In the genomic region with DNA sequence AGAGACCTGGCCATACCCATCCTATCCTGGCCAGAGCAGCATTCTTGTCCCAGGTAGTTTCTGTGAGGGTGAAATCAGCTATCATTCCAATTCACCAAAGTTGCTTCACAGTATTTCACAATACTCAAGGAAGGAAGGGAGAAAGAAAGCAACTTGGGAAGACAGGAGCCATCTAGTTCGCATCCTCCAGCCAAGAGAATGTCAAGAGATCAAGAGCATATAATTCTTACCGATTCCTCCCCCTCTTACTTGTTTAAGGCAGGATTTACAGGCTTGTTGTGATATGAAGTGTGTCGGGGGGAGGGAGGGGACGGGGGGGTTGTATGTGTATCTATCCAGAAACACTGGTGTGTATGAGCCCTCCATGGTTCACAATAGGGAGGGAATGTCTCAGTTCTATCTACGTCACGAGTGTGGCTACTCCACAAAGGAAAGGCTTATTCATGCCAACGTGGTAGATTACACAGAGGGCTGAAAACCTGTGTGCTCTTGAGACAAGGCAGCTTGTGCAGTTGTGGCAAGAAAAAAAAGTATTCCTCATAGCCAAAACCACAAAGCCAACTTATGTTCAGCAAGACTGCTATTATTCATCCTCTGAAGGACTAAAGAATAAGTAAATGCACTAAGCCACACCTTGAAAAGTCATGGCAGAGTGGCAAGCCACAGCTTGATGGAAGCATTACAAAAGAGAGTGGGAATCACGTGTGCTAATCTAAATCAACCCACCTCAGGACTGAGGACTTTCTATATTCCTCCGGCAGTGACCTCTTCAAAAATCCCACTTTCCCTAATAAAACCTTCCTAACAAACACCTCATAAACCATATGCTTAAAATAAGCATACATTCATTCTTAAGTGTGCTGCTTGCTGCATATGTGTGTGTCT, we compare ENCODE assay signal across 8 cellular contexts. TPM values are rescaled to one million over a fixed set of nuclear protein-coding genes. Genes with fewer than 3 reads are reported as not detected.
A peak's percentile ranks its signal among the peaks of the same experiment; 100 is the strongest.
DNase-seq lines count a peak whose midpoint lies in the region; ATAC-seq and TF ChIP-seq lines count a peak whose summit lies in the region.

No MANE protein-coding gene starts in this region.

- H3K36me3 Mint-ChIP-seq in activated T-cell treated with anti-CD3 and anti-CD28 coated beads, Interleukin-2, amount 50 U/mL, for 72 hours (ENCODE audit: insufficient read depth in 2 of 2), result peaks cover 2 to 11% of the 10 kb centered on the region in 2 donors

- H3K36me3 ChIP-seq in cardiac muscle cell (no peaks in the 10 kb centered on the region), upper lobe of left lung (peaks cover 4 to 32% (median 7%) of the 10 kb centered on the region in 4 donors)

- peak in 1 of 2 donors; percentile 99 for DNase-seq in cardiac muscle cell (ENCODE audit: low read depth in 1 of 2, low spot score in 1 of 2)
- DNase-seq in Right ventricle myocardium superior, result no peak
- DNase-seq in activated T-cell treated with anti-CD3 and anti-CD28 coated beads, Interleukin-2, amount 50 U/mL, for 72 hours, result peak; percentile 39 to 55
- DNase-seq in kidney tubule cell (ENCODE audit: low spot score), result peak; percentile 88
- DNase-seq in upper lobe of left lung, result peak in 1 of 2 donors; percentile 30
- no peak for DNase-seq in NCI-H526 treated with DMSO at 0.1 percent for 48 hours (lab: John Stamatoyannopoulos, UW)
- no peak for DNase-seq in NCI-H446 (lab: John Stamatoyannopoulos, UW)

- H3K27ac ChIP-seq in cardiac muscle cell, result peak overlapping the region; percentile 40
- peak overlapping the region; percentile 27 to 71 (median 60) for H3K27ac ChIP-seq in upper lobe of left lung

- H3K27ac Mint-ChIP-seq in activated T-cell treated with anti-CD3 and anti-CD28 coated beads, Interleukin-2, amount 50 U/mL, for 72 hours, result no peak overlapping the region

- ATAC-seq in Right ventricle myocardium superior (ENCODE audit: poor library complexity) (no peak), upper lobe of left lung (ENCODE audit: low FRiP score in 2 of 2) (peak; percentile 64 to 66), HG03025 (IDR thresholded peaks at IDR 0.05; ENCODE audit: low FRiP score, unreplicated experiment) (no peak)
- ATAC-seq in activated T-cell treated with anti-CD3 and anti-CD28 coated beads, Interleukin-2, amount 50 U/mL, for 72 hours (replicated peaks in 1 of 2), result peak; percentile 80 to 82

- H3K4me3 ChIP-seq in cardiac muscle cell (no peak overlapping the region), upper lobe of left lung (no peak overlapping the region)

- H3K27me3 Mint-ChIP-seq in activated T-cell treated with anti-CD3 and anti-CD28 coated beads, Interleukin-2, amount 50 U/mL, for 72 hours (ENCODE audit: low read depth), result no peaks in the 10 kb centered on the region

- H3K4me1 ChIP-seq in cardiac muscle cell (ENCODE audit: low read depth) (peaks cover 39% of the 10 kb centered on the region), upper lobe of left lung (peaks cover 26 to 51% (median 39%) of the 10 kb centered on the region in 4 donors)

- H3K4me1 Mint-ChIP-seq in activated T-cell treated with anti-CD3 and anti-CD28 coated beads, Interleukin-2, amount 50 U/mL, for 72 hours (ENCODE audit: low read depth), result peaks cover 64% of the 10 kb centered on the region

- no peak for TF ChIP-seq POLR2A in upper lobe of left lung (IDR thresholded peaks at IDR 0.05)

- WGBS in upper lobe of left lung, 2 donors, result 47 to 56% methylated on average over 9 of the region's 9 CpGs

- intact Hi-C loops in Right ventricle myocardium superior (cut with DNase I), result no loop called here

- no peaks in the 10 kb centered on the region for H3K27me3 ChIP-seq in cardiac muscle cell
- H3K27me3 ChIP-seq in upper lobe of left lung, result no peaks in the 10 kb centered on the region

- H3K9me3 ChIP-seq in cardiac muscle cell (ENCODE audit: low read depth), result no peaks in the 10 kb centered on the region
- H3K9me3 ChIP-seq in upper lobe of left lung, result no peaks in the 10 kb centered on the region

- TF ChIP-seq CTCF in cardiac muscle cell (IDR thresholded peaks at IDR 0.05; ENCODE audit: low read depth, low read length) (no peak), upper lobe of left lung (IDR thresholded peaks at IDR 0.05) (no peak)

- peak in 1 of 4 donors; percentile 45 for TF ChIP-seq EP300 in upper lobe of left lung (IDR thresholded peaks at IDR 0.05)

- H3K4me3 Mint-ChIP-seq in activated T-cell treated with anti-CD3 and anti-CD28 coated beads, Interleukin-2, amount 50 U/mL, for 72 hours, result peak overlapping the region; percentile 21 to 29

- peaks cover 0 to 3% of the 10 kb centered on the region in 2 donors for H3K9me3 Mint-ChIP-seq in activated T-cell treated with anti-CD3 and anti-CD28 coated beads, Interleukin-2, amount 50 U/mL, for 72 hours

RNA-seq across cellular contexts. Expression of gene CORO1C, which starts 35.0 kb away (rescaled TPM):
- total RNA-seq in cardiac muscle cell (48.0 and 65.4 TPM in 2 replicates), Right ventricle myocardium superior (69.1 TPM), upper lobe of left lung (100 to 1,000 TPM; 154 to 297 (median 223) TPM)
- 67.5 and 72.5 TPM in 2 replicates for polyA plus RNA-seq in cardiac muscle cell
- total RNA-seq in activated T-cell treated with anti-CD3 and anti-CD28 coated beads, Interleukin-2, amount 50 U/mL, for 72 hours, result 10 to 100 TPM; 35.6 to 38.3 TPM

Comparison
In these comparisons a context has a peak if more than half of its experiments do, and no peak if none do; other contexts are left out.
1. DNase-seq: peak in activated T-cell treated with anti-CD3 and anti-CD28 coated beads, Interleukin-2, amount 50 U/mL, for 72 hours (2 of 2) and kidney tubule cell (single experiment); none in Right ventricle myocardium superior (single experiment), NCI-H526 treated with DMSO at 0.1 percent for 48 hours (single experiment) and NCI-H446 (0 of 2).
2. ATAC-seq: peak in activated T-cell treated with anti-CD3 and anti-CD28 coated beads, Interleukin-2, amount 50 U/mL, for 72 hours (2 of 2) and upper lobe of left lung (2 of 2); none in Right ventricle myocardium superior (single experiment) and HG03025 (single experiment).